ENCODE assay signal across 1 cellular context in the genomic region with DNA sequence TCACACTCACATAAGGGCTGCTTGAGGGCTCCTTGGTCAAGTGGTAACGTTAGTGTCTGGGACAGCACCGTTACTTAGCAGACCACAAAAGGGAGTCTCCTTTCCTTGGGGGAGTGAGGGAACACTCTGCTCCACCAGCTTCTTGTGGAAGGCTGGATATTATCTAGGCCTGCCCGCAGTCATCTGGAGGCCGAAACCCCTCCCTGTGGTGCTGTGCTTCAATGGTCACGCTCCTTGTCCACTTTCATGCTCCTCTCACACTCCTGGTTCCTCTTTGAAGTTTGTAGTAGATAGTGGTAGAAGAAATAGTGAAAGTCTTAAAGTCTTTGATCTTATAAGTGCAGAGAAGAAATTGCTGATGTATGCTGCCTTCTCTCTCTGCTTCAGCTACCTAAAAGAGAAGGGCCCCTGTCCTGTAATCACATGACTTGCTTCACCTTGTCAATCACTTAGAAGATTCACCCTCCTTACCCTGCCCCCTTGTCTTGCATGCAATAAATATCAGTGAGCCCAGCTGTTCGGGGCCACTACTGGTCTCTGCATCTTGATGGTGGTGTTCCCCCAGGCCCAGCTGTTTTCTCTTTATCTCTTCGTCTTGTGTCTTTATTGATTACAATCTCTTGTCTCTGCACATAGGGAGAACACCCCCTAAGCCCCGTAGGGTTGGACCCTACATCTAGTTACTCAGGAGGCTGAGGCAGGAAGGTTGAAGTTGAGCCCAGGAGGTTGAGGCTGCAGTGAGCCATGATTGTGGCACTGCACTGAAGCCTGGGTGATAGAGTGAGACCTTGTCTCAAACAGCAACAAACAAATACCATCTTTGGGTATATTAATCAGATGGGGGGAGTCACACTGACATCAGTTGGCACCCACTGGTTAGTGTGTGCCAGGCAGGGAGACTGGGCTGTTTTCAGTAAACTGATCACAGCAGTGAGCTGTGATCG.
TF ChIP-seq lines count a peak whose summit lies in the region.

No MANE protein-coding gene starts in this region.

TF ChIP-seq in K562, 482 proteins besides CTCF, POLR2A, EP300 and RAD21 (continued from another document):
- TF ChIP-seq, protein P1, sequence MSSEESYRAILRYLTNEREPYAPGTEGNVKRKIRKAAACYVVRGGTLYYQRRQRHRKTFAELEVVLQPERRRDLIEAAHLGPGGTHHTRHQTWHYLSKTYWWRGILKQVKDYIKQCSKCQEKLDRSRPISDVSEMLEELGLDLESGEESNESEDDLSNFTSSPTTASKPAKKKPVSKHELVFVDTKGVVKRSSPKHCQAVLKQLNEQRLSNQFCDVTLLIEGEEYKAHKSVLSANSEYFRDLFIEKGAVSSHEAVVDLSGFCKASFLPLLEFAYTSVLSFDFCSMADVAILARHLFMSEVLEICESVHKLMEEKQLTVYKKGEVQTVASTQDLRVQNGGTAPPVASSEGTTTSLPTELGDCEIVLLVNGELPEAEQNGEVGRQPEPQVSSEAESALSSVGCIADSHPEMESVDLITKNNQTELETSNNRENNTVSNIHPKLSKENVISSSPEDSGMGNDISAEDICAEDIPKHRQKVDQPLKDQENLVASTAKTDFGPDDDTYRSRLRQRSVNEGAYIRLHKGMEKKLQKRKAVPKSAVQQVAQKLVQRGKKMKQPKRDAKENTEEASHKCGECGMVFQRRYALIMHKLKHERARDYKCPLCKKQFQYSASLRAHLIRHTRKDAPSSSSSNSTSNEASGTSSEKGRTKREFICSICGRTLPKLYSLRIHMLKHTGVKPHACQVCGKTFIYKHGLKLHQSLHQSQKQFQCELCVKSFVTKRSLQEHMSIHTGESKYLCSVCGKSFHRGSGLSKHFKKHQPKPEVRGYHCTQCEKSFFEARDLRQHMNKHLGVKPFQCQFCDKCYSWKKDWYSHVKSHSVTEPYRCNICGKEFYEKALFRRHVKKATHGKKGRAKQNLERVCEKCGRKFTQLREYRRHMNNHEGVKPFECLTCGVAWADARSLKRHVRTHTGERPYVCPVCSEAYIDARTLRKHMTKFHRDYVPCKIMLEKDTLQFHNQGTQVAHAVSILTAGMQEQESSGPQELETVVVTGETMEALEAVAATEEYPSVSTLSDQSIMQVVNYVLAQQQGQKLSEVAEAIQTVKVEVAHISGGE (CRISPR knock-in tag; IDR thresholded peaks at IDR 0.05), result peak in 1 of 3 experiments; percentile 91; a peak in 2 of 6 replicates
- TF ChIP-seq SMARCA4 (IDR thresholded peaks at IDR 0.05), result peak; percentile 62; the same call in 1 of the 2 replicates
- TF ChIP-seq HES1 (IDR thresholded peaks at IDR 0.05; ENCODE audit: low read depth), result peak; percentile 34; the same call in 1 of the 2 replicates
- TF ChIP-seq ILK (tag; IDR thresholded peaks at IDR 0.05; ENCODE audit: borderline replicate concordance, low read depth), result no peak
- no peak for TF ChIP-seq XRCC4 (IDR thresholded peaks at IDR 0.05; ENCODE audit: extremely low read depth, insufficient read depth, insufficient read length)
- TF ChIP-seq BHLHE40 (IDR thresholded peaks at IDR 0.05; ENCODE audit: low read length), result peak; percentile 82
- TF ChIP-seq SRF (CRISPR knock-in tag; IDR thresholded peaks at IDR 0.05), result peak in 1 of 2 experiments; percentile 70; a peak in 1 of 4 replicates
- TF ChIP-seq MTA3 (IDR thresholded peaks at IDR 0.05; ENCODE audit: borderline replicate concordance), result peak; percentile 46; the same call in 1 of the 2 replicates
- TF ChIP-seq FOXP1 (CRISPR knock-in tag; IDR thresholded peaks at IDR 0.05), result no peak
- TF ChIP-seq KLF16 (IDR thresholded peaks at IDR 0.05), result peak; percentile 91
- peak; percentile 35 for TF ChIP-seq MEIS2 (IDR thresholded peaks at IDR 0.05; ENCODE audit: partially characterized antibody)
- TF ChIP-seq TOE1 (IDR thresholded peaks at IDR 0.05; ENCODE audit: borderline replicate concordance), result 0 out of 2 replicates have a peak, but pooled peaks have one; percentile 62
- 0 out of 2 replicates have a peak, but pooled peaks have one; percentile 54 for TF ChIP-seq TOE1 (CRISPR knock-in tag; IDR thresholded peaks at IDR 0.05; ENCODE audit: borderline replicate concordance, low read depth)
- TF ChIP-seq ZNF280B (CRISPR knock-in tag; IDR thresholded peaks at IDR 0.05), result no peak
- no peak for TF ChIP-seq ZNF764 (CRISPR knock-in tag; IDR thresholded peaks at IDR 0.05; ENCODE audit: low read depth)
- peak; percentile 69; the same call in 1 of the 2 replicates for TF ChIP-seq ZNF583 (CRISPR knock-in tag; IDR thresholded peaks at IDR 0.05)
- peak; percentile 11; the same call in 1 of the 2 replicates for TF ChIP-seq ZBTB12 (CRISPR knock-in tag; IDR thresholded peaks at IDR 0.05)
- no peak for TF ChIP-seq RBM17 (IDR thresholded peaks at IDR 0.05; ENCODE audit: borderline replicate concordance, low read depth, low read length)
- 0 out of 2 replicates have a peak, but pooled peaks have one; percentile 59 for TF ChIP-seq NBN (IDR thresholded peaks at IDR 0.05; ENCODE audit: low read depth)
- no peak for TF ChIP-seq PHTF2 (CRISPR knock-in tag; IDR thresholded peaks at IDR 0.05)
- no peak for TF ChIP-seq CBX5 (IDR thresholded peaks at IDR 0.05; ENCODE audit: borderline replicate concordance, low read depth)
- no peak for TF ChIP-seq YY1 (IDR thresholded peaks at IDR 0.05; ENCODE audit: borderline replicate concordance in 1 of 3, control insufficient read depth in 1 of 3, extremely low read depth in 1 of 3, insufficient read depth in 3 of 3, insufficient read length in 1 of 3, insufficient replicate concordance in 2 of 3, low read depth in 1 of 3, low read length in 2 of 3)
- no peak for TF ChIP-seq ADNP (tag; IDR thresholded peaks at IDR 0.05)
- TF ChIP-seq JUND (IDR thresholded peaks at IDR 0.05; ENCODE audit: borderline replicate concordance, low read depth, low read length), result peak; percentile 24; the same call in 1 of the 2 replicates
- peak; percentile 28; the same call in 1 of the 3 replicates for TF ChIP-seq JUND (tag; IDR thresholded peaks at IDR 0.05; ENCODE audit: borderline replicate concordance, low read depth, low read length)
- no peak for TF ChIP-seq FOXK1 (CRISPR knock-in tag; IDR thresholded peaks at IDR 0.05; ENCODE audit: borderline replicate concordance)
- TF ChIP-seq ARID3B (CRISPR knock-in tag; IDR thresholded peaks at IDR 0.05; ENCODE audit: borderline replicate concordance), result no peak
- peak; percentile 55 for TF ChIP-seq NCOA1 (IDR thresholded peaks at IDR 0.05; ENCODE audit: low read depth)
- peak; percentile 37 for TF ChIP-seq HDAC3 (IDR thresholded peaks at IDR 0.05; ENCODE audit: borderline replicate concordance, partially characterized antibody)
- TF ChIP-seq TRIM28 (IDR thresholded peaks at IDR 0.05), result 0 out of 2 replicates have a peak, but pooled peaks have one; percentile 25
- TF ChIP-seq RUNX1 (IDR thresholded peaks at IDR 0.05; ENCODE audit: low read depth), result peak; percentile 51; the same call in 1 of the 2 replicates
- no peak for TF ChIP-seq DIDO1 (tag; IDR thresholded peaks at IDR 0.05; ENCODE audit: low read depth)
- TF ChIP-seq ARNT (IDR thresholded peaks at IDR 0.05), result no peak
- peak; percentile 62 for TF ChIP-seq TAL1 (IDR thresholded peaks at IDR 0.05)
- TF ChIP-seq DPF2 (IDR thresholded peaks at IDR 0.05), result peak; percentile 74
- 0 out of 2 replicates have a peak, but pooled peaks have one; percentile 31 for TF ChIP-seq ARID4B (CRISPR knock-in tag; IDR thresholded peaks at IDR 0.05)
- no peak; the same call in 1 of the 2 replicates for TF ChIP-seq ATF3 (IDR thresholded peaks at IDR 0.05)
- no peak for TF ChIP-seq ATF3 (CRISPR knock-in tag; conservative IDR thresholded peaks at IDR 0.05)
